In the genomic region with DNA sequence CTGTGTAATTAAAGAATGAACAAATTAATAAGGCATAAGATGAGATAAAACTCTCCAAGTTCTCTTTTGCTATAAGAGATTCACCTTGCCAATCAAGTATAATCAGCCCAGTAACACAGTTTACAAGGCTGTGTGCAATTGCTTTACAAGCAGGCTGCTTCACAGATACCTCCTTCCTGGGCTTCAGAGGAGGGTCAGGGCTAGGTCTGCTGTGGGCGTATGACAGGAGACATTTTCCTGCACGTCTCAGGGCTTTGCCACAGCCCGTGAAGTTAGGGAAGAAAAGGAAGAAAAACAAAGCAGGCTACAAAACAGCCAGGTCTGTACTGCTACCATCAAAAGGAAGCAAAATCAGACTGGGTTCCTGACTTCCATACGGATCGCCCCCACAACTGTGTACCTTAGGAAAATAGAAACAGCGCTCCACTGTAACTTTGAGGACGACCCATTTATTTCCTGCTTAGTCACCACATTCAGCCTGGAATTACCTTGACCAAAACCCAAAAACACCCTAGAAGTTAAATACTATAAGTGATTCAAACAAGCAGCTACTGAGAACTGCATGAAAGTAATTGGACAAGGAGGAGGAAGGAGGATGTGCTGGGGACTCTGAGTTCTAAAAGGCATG, we compare ENCODE assay signal across 14 cellular contexts. TPM values are rescaled to one million over a fixed set of nuclear protein-coding genes. Genes with fewer than 3 reads are reported as not detected.
DNase-seq lines count a peak whose midpoint lies in the region; TF ChIP-seq lines count a peak whose summit lies in the region.
"Had no signal": no experiment of that assay in that cellular context is flagged by ENCODE, and none has a peak within 500 bp of the region (broad histone marks: within the 10 kb centered on the region; RNA-seq: fewer than 3 reads in every experiment).

No MANE protein-coding gene starts in this region.

- H3K4me3 ChIP-seq in iPS-15b (ENCODE audit: low read depth, low read length): no peak overlapping the region
- H3K4me3 ChIP-seq: vagina had no signal

- H3K4me3 Mint-ChIP-seq in HFFc6: no peak overlapping the region; the same call in 1 of the 2 replicates
- H3K4me3 Mint-ChIP-seq: activated T-cell treated with anti-CD3 and anti-CD28 coated beads, Interleukin-2, amount 50 U/mL, for 72 hours; stimulated activated naive B cell treated with anti-CD40 and anti-IgM and Interleukin-4, amounts not matched to agents 10 μg/mL and 1 μg/mL and 100 μg/mL, for 72 hours had no signal

- H3K36me3 ChIP-seq in iPS-15b (ENCODE audit: control insufficient read depth, insufficient read depth, low read length): no peaks in the 10 kb centered on the region
- H3K36me3 ChIP-seq: vagina had no signal

- H3K9ac ChIP-seq in iPS-15b (ENCODE audit: low read depth, low read length): peak overlapping the region; percentile 16

- H3K36me3 Mint-ChIP-seq in HFFc6 (ENCODE audit: low read depth): no peaks in the 10 kb centered on the region; the same call in 1 of the 2 replicates
- H3K36me3 Mint-ChIP-seq: stimulated activated naive B cell treated with anti-CD40 and anti-IgM and Interleukin-4, amounts not matched to agents 10 μg/mL and 1 μg/mL and 100 μg/mL, for 72 hours had no signal

- H3K27me3 ChIP-seq in iPS-15b (ENCODE audit: control insufficient read depth, insufficient read depth, low read length): peaks cover 10% of the 10 kb centered on the region
- H3K27me3 ChIP-seq: vagina had no signal

- peaks cover 2% of the 10 kb centered on the region; the same call in 1 of the 2 replicates for H3K27me3 Mint-ChIP-seq in HFFc6 (ENCODE audit: insufficient read depth)

- TF ChIP-seq CTCF in HFFc6 (IDR thresholded peaks at IDR 0.05): no peak

- H3K9me3 ChIP-seq in iPS-15b (ENCODE audit: control insufficient read depth, insufficient read depth, low read length): no peaks in the 10 kb centered on the region
- H3K9me3 ChIP-seq: vagina had no signal

- no peak for DNase-seq in HFFc6
- peak; percentile 47 for DNase-seq in astrocyte of the hippocampus (ENCODE audit: low read depth, low spot score)
- peak; percentile 30 for DNase-seq in renal cortical epithelial cell (ENCODE audit: low read depth)
- no peak for DNase-seq in SW480 (ENCODE audit: low spot score)
- DNase-seq in hypothalamus (lab: John Stamatoyannopoulos, UW): no peak
- DNase-seq in CD1c-positive myeloid dendritic cell (ENCODE audit: extremely low spot score): no peak
- DNase-seq: activated CD4-positive, alpha-beta T cell treated with anti-CD3 and anti-CD28 coated beads, Interleukin-2, amount 50 U/mL, for 48 hours; activated T-cell treated with anti-CD3 and anti-CD28 coated beads, Interleukin-2, amount 50 U/mL, for 72 hours; H7; NCI-H1092 treated with DMSO at 0.1 percent for 48 hours; NCI-H226; stimulated activated naive B cell treated with anti-CD40 and anti-IgM and Interleukin-4, amounts not matched to agents 10 μg/mL and 1 μg/mL and 100 μg/mL, for 72 hours had no signal

- peaks cover 41% of the 10 kb centered on the region for H3K4me1 ChIP-seq in iPS-15b (ENCODE audit: control insufficient read depth, insufficient read depth, low read length)

- peak overlapping the region; percentile 18; the same call in 1 of the 2 replicates for H3K27ac Mint-ChIP-seq in HFFc6
- H3K27ac Mint-ChIP-seq: activated T-cell treated with anti-CD3 and anti-CD28 coated beads, Interleukin-2, amount 50 U/mL, for 72 hours; stimulated activated naive B cell treated with anti-CD40 and anti-IgM and Interleukin-4, amounts not matched to agents 10 μg/mL and 1 μg/mL and 100 μg/mL, for 72 hours had no signal

- no peaks in the 10 kb centered on the region for H3K9me3 Mint-ChIP-seq in HFFc6
- H3K9me3 Mint-ChIP-seq: activated T-cell treated with anti-CD3 and anti-CD28 coated beads, Interleukin-2, amount 50 U/mL, for 72 hours; stimulated activated naive B cell treated with anti-CD40 and anti-IgM and Interleukin-4, amounts not matched to agents 10 μg/mL and 1 μg/mL and 100 μg/mL, for 72 hours had no signal

- peaks cover 31% of the 10 kb centered on the region for H3K4me1 Mint-ChIP-seq in HFFc6 (ENCODE audit: low read depth)
- H3K4me1 Mint-ChIP-seq: stimulated activated naive B cell treated with anti-CD40 and anti-IgM and Interleukin-4, amounts not matched to agents 10 μg/mL and 1 μg/mL and 100 μg/mL, for 72 hours had no signal

RNA-seq across cellular contexts. Expression of gene EFNB2, which starts 12.4 kb away (rescaled TPM):
- total RNA-seq in HFFc6 (2021; fragmentation: NEBNext Ultra II Directional; extraction: Animal tissue kit (Norgen Biotek cat#: 25700)): 10 to 100 TPM in 5 of 6 experiments, 1 to 10 TPM in 1; 8.1 to 32.5 (median 30.6) TPM
- total RNA-seq in renal cortical epithelial cell: 27.4 and 31.0 TPM in 2 replicates

RNA-seq across cellular contexts. Expression of gene ARGLU1, which starts 44.9 kb away (rescaled TPM):
- total RNA-seq in HFFc6 (2021; fragmentation: NEBNext Ultra II Directional; extraction: Animal tissue kit (Norgen Biotek cat#: 25700)): 10 to 100 TPM; 30.3 to 39.4 (median 38.0) TPM
- 22.9 and 50.1 TPM in 2 replicates for total RNA-seq in renal cortical epithelial cell

Comparison
In these comparisons a context has a peak if more than half of its experiments do, and no peak if none do; other contexts are left out.
1. DNase-seq: peak in astrocyte of the hippocampus (single experiment) and renal cortical epithelial cell (single experiment); none in HFFc6 (single experiment), SW480 (single experiment), hypothalamus (0 of 51) and CD1c-positive myeloid dendritic cell (single experiment).